In genomic region chr17:32824334-32824733, GRCh38 we compare ENCODE assay signal across 35 cellular contexts.
"Had no signal": no experiment of that assay in that cellular context is flagged by ENCODE, and none has a peak within 500 bp of the region (broad histone marks: within the 10 kb centered on the region; RNA-seq: fewer than 3 reads in every experiment).

No MANE protein-coding gene starts in this region.

- H3K36me3 Mint-ChIP-seq: activated CD4-positive, alpha-beta memory T cell treated with anti-CD3 and anti-CD28 coated beads for 36 hours; activated naive CD4-positive, alpha-beta T cell treated with anti-CD3 and anti-CD28 coated beads, Interleukin-2, amount 50 U/mL, for 24 hours; activated naive CD8-positive, alpha-beta T cell treated with anti-CD3 and anti-CD28 coated beads, Interleukin-2, amount 10 ng/mL, durations not matched to agents 7 days and 5 days; brain; WTC11 had no signal

- H3K4me3 ChIP-seq: MG63, Peyer's patch, SJSA1 had no signal

- H3K4me1 ChIP-seq: SJSA1 had no signal

- H3K27me3 ChIP-seq: MG63, Peyer's patch had no signal

- ATAC-seq: activated CD4-positive, alpha-beta T cell treated with anti-CD3 and anti-CD28 coated beads for 36 hours; activated CD4-positive, CD25-positive, alpha-beta regulatory T cell treated with anti-CD3 and anti-CD28 coated beads, Interleukin-2, amount 50 U/mL, for 24 hours; activated T-cell treated with anti-CD3 and anti-CD28 coated beads, Interleukin-2, amount 50 U/mL, for 4 hours; PC-3; WTC11 had no signal

- H3K36me3 ChIP-seq: MG63, Peyer's patch, SJSA1 had no signal

- H3K9me3 Mint-ChIP-seq: activated CD4-positive, alpha-beta memory T cell treated with anti-CD3 and anti-CD28 coated beads for 36 hours; activated naive CD4-positive, alpha-beta T cell treated with anti-CD3 and anti-CD28 coated beads, Interleukin-2, amount 50 U/mL, for 24 hours; activated naive CD8-positive, alpha-beta T cell treated with anti-CD3 and anti-CD28 coated beads, Interleukin-2, amount 10 ng/mL, durations not matched to agents 7 days and 5 days; activated T-cell treated with anti-CD3 and anti-CD28 coated beads, Interleukin-2, amount 50 U/mL, for 4 hours; T-helper 1 cell treated with Interleukin-12 subunit alpha and Interleukin-12 subunit beta and Interleukin-4 antibody, amounts not matched to agents 30 μg/mL and 1 μg/mL, for 36 hours; T-helper 2 cell treated with Interferon-gamma antibody and Interleukin-4, amounts not matched to agents 5 μg/mL and 100 μg/mL, for 36 hours; WTC11 had no signal

- H3K27ac ChIP-seq: Peyer's patch, SJSA1 had no signal

- H3K9me3 ChIP-seq: MG63, Peyer's patch, SJSA1, SK-N-SH had no signal

- DNase-seq: activated CD4-positive, alpha-beta memory T cell treated with anti-CD3 and anti-CD28 coated beads for 36 hours; activated CD4-positive, alpha-beta T cell treated with anti-CD3 and anti-CD28 coated beads for 36 hours; activated CD4-positive, alpha-beta T cell treated with anti-CD3 and anti-CD28 coated beads, Interleukin-2, amount 50 U/mL, for 1 hour; activated CD8-positive, alpha-beta memory T cell treated with anti-CD3 and anti-CD28 coated beads, Interleukin-2, amount 50 U/mL, for 4 hours; activated effector memory CD4-positive, alpha-beta T cell treated with anti-CD3 and anti-CD28 coated beads, Interleukin-2, amount 50 U/mL, for 16 hours; activated naive CD4-positive, alpha-beta T cell treated with Interleukin-2 at 50 U/mL for 16 hours; activated naive CD8-positive, alpha-beta T cell treated with anti-CD3 and anti-CD28 coated beads, Interleukin-2, amount 10 ng/mL, durations not matched to agents 7 days and 5 days; activated T-cell treated with anti-CD3 and anti-CD28 coated beads for 4 hours; activated T-cell treated with anti-CD3 and anti-CD28 coated beads, Interleukin-2, amount 50 U/mL, for 4 hours; amygdala; caudate nucleus; cerebellar nuclear complex; Kasumi-1; KG1; MG63; NCI-H1048; NCI-H1105 treated with DMSO at 0.1 percent for 48 hours; NCI-H1436; NCI-H1694; NCI-H1930; NCI-H2081 treated with DMSO at 0.1 percent for 48 hours; NCI-H226; NCI-H524 treated with DMSO at 0.1 percent for 48 hours; PC-3; Peyer's patch; RPMI8226; SHP77 treated with DMSO at 0.1 percent for 48 hours; SK-N-SH had no signal

- H3K27ac Mint-ChIP-seq: activated CD4-positive, alpha-beta memory T cell treated with anti-CD3 and anti-CD28 coated beads for 36 hours; activated CD4-positive, alpha-beta T cell treated with anti-CD3 and anti-CD28 coated beads for 36 hours; activated naive CD4-positive, alpha-beta T cell treated with anti-CD3 and anti-CD28 coated beads, Interleukin-2, amount 50 U/mL, for 24 hours; activated naive CD8-positive, alpha-beta T cell treated with anti-CD3 and anti-CD28 coated beads, Interleukin-2, amount 10 ng/mL, durations not matched to agents 7 days and 5 days; brain; T-helper 1 cell treated with Interleukin-12 subunit alpha and Interleukin-12 subunit beta and Interleukin-4 antibody, amounts not matched to agents 30 μg/mL and 1 μg/mL, for 36 hours; T-helper 2 cell treated with Interferon-gamma antibody and Interleukin-4, amounts not matched to agents 5 μg/mL and 100 μg/mL, for 36 hours; WTC11 had no signal

- H3K4me3 Mint-ChIP-seq: activated CD4-positive, alpha-beta memory T cell treated with anti-CD3 and anti-CD28 coated beads for 36 hours; activated CD4-positive, alpha-beta T cell treated with anti-CD3 and anti-CD28 coated beads for 36 hours; activated naive CD4-positive, alpha-beta T cell treated with anti-CD3 and anti-CD28 coated beads, Interleukin-2, amount 50 U/mL, for 24 hours; activated naive CD8-positive, alpha-beta T cell treated with anti-CD3 and anti-CD28 coated beads, Interleukin-2, amount 10 ng/mL, durations not matched to agents 7 days and 5 days; activated T-cell treated with anti-CD3 and anti-CD28 coated beads, Interleukin-2, amount 50 U/mL, for 4 hours; brain; T-helper 1 cell treated with Interleukin-12 subunit alpha and Interleukin-12 subunit beta and Interleukin-4 antibody, amounts not matched to agents 30 μg/mL and 1 μg/mL, for 36 hours; T-helper 2 cell treated with Interferon-gamma antibody and Interleukin-4, amounts not matched to agents 5 μg/mL and 100 μg/mL, for 36 hours; WTC11 had no signal
